32 cellular contexts compared by ENCODE assay signal in the genomic region with DNA sequence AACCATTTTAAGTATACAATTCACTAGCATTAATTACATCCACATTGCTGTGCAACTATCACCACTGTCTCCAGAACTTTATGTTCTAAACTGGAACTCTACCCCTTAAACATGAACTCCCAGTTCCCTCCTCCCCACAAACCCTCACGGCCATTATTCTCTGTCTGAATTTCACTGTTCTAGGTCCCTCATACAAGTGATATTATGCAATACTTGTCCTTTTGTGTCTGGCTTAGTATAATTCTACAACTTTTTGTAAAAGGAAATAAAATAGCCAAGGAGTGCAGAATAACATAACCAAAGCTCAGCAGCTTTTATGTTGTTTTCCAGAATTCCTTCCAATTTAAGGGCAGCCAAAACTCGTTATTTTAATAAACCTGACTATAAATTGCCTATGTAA.
"Had no signal": no experiment of that assay in that cellular context is flagged by ENCODE, and none has a peak within 500 bp of the region (broad histone marks: within the 10 kb centered on the region; RNA-seq: fewer than 3 reads in every experiment).

No MANE protein-coding gene starts in this region.

- FAIRE-seq: bronchial epithelial cell, keratinocyte, urothelium cell line had no signal

- H3K4me3 ChIP-seq: gastroesophageal sphincter, ovary, prostate gland, spleen, transverse colon had no signal

- DNase-seq: activated CD4-positive, alpha-beta T cell treated with anti-CD3 and anti-CD28 coated beads for 48 hours; activated CD4-positive, alpha-beta T cell treated with anti-CD3 and anti-CD28 coated beads, Interleukin-2, amount 50 U/mL, for 48 hours; activated CD8-positive, alpha-beta memory T cell treated with anti-CD3 and anti-CD28 coated beads, Interleukin-2, amount 50 U/mL, for 4 hours; activated gamma-delta T cell treated with Interleukin-2 at 50 U/mL for 16 hours; activated naive CD4-positive, alpha-beta T cell treated with anti-CD3 and anti-CD28 coated beads, Interleukin-2, amount 50 U/mL, for 16 hours; activated naive CD8-positive, alpha-beta T cell treated with anti-CD3 and anti-CD28 coated beads, Interleukin-2, amount 50 U/mL, for 24 hours; activated T-cell treated with anti-CD3 and anti-CD28 coated beads, Interleukin-2, amount 50 U/mL, for 1 hour; anterior cingulate cortex; endodermal cell; hippocampal formation; left cardiac atrium; left ventricle myocardium superior; mammary epithelial cell; naive B cell; nephron progenitor cell; ovary; retina; spleen; stimulated activated naive CD4-positive, alpha-beta T cell; T-helper 9 cell; transverse colon; WERI-Rb-1 had no signal

- ATAC-seq: activated CD4-positive, CD25-positive, alpha-beta regulatory T cell treated with anti-CD3 and anti-CD28 coated beads, Interleukin-2, amount 50 U/mL, for 24 hours; activated naive CD8-positive, alpha-beta T cell treated with anti-CD3 and anti-CD28 coated beads, Interleukin-2, amount 50 U/mL, for 24 hours; gastroesophageal sphincter; left cardiac atrium; left ventricle myocardium superior had no signal

- H3K9me3 Mint-ChIP-seq: activated naive CD8-positive, alpha-beta T cell treated with anti-CD3 and anti-CD28 coated beads, Interleukin-2, amount 50 U/mL, for 24 hours; activated T-helper 1 cell treated with anti-CD3 and anti-CD28 coated beads, Interleukin-12 subunit alpha, Interleukin-12 subunit beta, Interleukin-2, Interleukin-4 antibody, amounts not matched to agents 30 ng/mL and 10 ng/mL and 1 ng/mL, durations not matched to agents 14 hours and 24 hours and 36 hours; central memory CD8-positive, alpha-beta T cell; dendritic cell treated with granulocyte-macrophage colony-stimulating factor and Interleukin-4, amounts not matched to agents 40 ng/mL and 50 ng/mL, for 4 days; T-helper 1 cell treated with Interleukin-12 subunit alpha and Interleukin-12 subunit beta and Interleukin-4 antibody, amounts not matched to agents 30 μg/mL and 1 μg/mL, for 36 hours had no signal

- H3K27ac Mint-ChIP-seq: activated naive CD8-positive, alpha-beta T cell treated with anti-CD3 and anti-CD28 coated beads, Interleukin-2, amount 50 U/mL, for 24 hours; activated T-helper 1 cell treated with anti-CD3 and anti-CD28 coated beads, Interleukin-12 subunit alpha, Interleukin-12 subunit beta, Interleukin-2, Interleukin-4 antibody, amounts not matched to agents 30 ng/mL and 10 ng/mL and 1 ng/mL, durations not matched to agents 14 hours and 24 hours and 36 hours; dendritic cell treated with granulocyte-macrophage colony-stimulating factor and Interleukin-4, amounts not matched to agents 40 ng/mL and 50 ng/mL, for 4 days; endodermal cell; nephron progenitor cell; T-helper 1 cell treated with Interleukin-12 subunit alpha and Interleukin-12 subunit beta and Interleukin-4 antibody, amounts not matched to agents 30 μg/mL and 1 μg/mL, for 36 hours had no signal
